In genomic region chr9:94161673-94162072, GRCh38 we compare ENCODE assay signal across 36 cellular contexts.
"Had no signal": no experiment of that assay in that cellular context is flagged by ENCODE, and none has a peak within 500 bp of the region (broad histone marks: within the 10 kb centered on the region; RNA-seq: fewer than 3 reads in every experiment).

No MANE protein-coding gene starts in this region.

- H3K4me2 ChIP-seq: KMS-11, SK-N-SH had no signal

- H3K27ac Mint-ChIP-seq: activated CD4-positive, alpha-beta T cell treated with anti-CD3 and anti-CD28 coated beads, Interleukin-2, amount 10 ng/mL, durations not matched to agents 24 days and 14 days; activated CD8-positive, alpha-beta T cell treated with anti-CD3 and anti-CD28 coated beads for 36 hours; activated naive CD8-positive, alpha-beta T cell treated with anti-CD3 and anti-CD28 coated beads for 36 hours; activated T-cell treated with anti-CD3 and anti-CD28 coated beads, Interleukin-2, amount 50 U/mL, for 72 hours; activated T-helper 17 cell treated with anti-CD3 and anti-CD28 coated beads, Interleukin-2, amount 50 U/mL, for 72 hours; T-helper 1 cell treated with Interleukin-12 subunit alpha and Interleukin-12 subunit beta and Interleukin-4 antibody, amounts not matched to agents 30 μg/mL and 1 μg/mL, for 36 hours; T-helper 2 cell treated with Interferon-gamma antibody and Interleukin-4, amounts not matched to agents 5 μg/mL and 100 μg/mL, for 36 hours had no signal

- H3K36me3 Mint-ChIP-seq: activated naive CD8-positive, alpha-beta T cell treated with anti-CD3 and anti-CD28 coated beads for 36 hours had no signal

- DNase-seq: activated CD4-positive, alpha-beta T cell treated with anti-CD3 and anti-CD28 coated beads, Interleukin-2, amount 10 ng/mL, durations not matched to agents 24 days and 14 days; activated CD4-positive, alpha-beta T cell treated with anti-CD3 and anti-CD28 coated beads, Interleukin-2, amount 50 U/mL, for 4 hours; activated CD8-positive, alpha-beta T cell treated with anti-CD3 and anti-CD28 coated beads for 36 hours; activated effector memory CD4-positive, alpha-beta T cell treated with anti-CD3 and anti-CD28 coated beads, Interleukin-2, amount 50 U/mL, for 16 hours; activated naive CD4-positive, alpha-beta T cell; activated naive CD4-positive, alpha-beta T cell treated with anti-CD3 and anti-CD28 coated beads, Interleukin-2, amount 50 U/mL, for 16 hours; activated naive CD8-positive, alpha-beta T cell treated with anti-CD3 and anti-CD28 coated beads for 36 hours; activated T-cell treated with anti-CD3 and anti-CD28 coated beads, Interleukin-2, amount 50 U/mL, for 1 hour; activated T-cell treated with anti-CD3 and anti-CD28 coated beads, Interleukin-2, amount 50 U/mL, for 72 hours; amniotic stem cell; aorta; brain microvascular endothelial cell; central memory CD4-positive, alpha-beta T cell; MM.1S; MV-4-11; NCI-H1092; NCI-H1436 treated with DMSO at 0.1 percent for 48 hours; NCI-H187; NCI-H2029 treated with DMSO at 0.1 percent for 48 hours; NCI-H2107; NCI-H2171; NCI-H510A; NCI-H526; NCI-H748 treated with DMSO at 0.1 percent for 48 hours; NK-92 treated with Interleukin-12 subunit alpha and Interleukin-12 subunit beta, amount 100 ng/mL, for 24 hours; PC-3; Peyer's patch; RPMI8226; SHP77 treated with DMSO at 0.1 percent for 48 hours; SK-N-SH had no signal

- H3K9me3 ChIP-seq: Peyer's patch, SK-N-SH had no signal

- H3K9me3 Mint-ChIP-seq: activated CD4-positive, alpha-beta T cell treated with anti-CD3 and anti-CD28 coated beads, Interleukin-2, amount 10 ng/mL, durations not matched to agents 24 days and 14 days; activated CD8-positive, alpha-beta T cell treated with anti-CD3 and anti-CD28 coated beads for 36 hours; activated naive CD8-positive, alpha-beta T cell treated with anti-CD3 and anti-CD28 coated beads for 36 hours; activated T-cell treated with anti-CD3 and anti-CD28 coated beads, Interleukin-2, amount 50 U/mL, for 72 hours; activated T-helper 17 cell treated with anti-CD3 and anti-CD28 coated beads, Interleukin-2, amount 50 U/mL, for 72 hours; T-helper 1 cell treated with Interleukin-12 subunit alpha and Interleukin-12 subunit beta and Interleukin-4 antibody, amounts not matched to agents 30 μg/mL and 1 μg/mL, for 36 hours; T-helper 2 cell treated with Interferon-gamma antibody and Interleukin-4, amounts not matched to agents 5 μg/mL and 100 μg/mL, for 36 hours had no signal

- H3K27me3 ChIP-seq: brain microvascular endothelial cell, Peyer's patch, SJSA1 had no signal

- H3K27ac ChIP-seq: brain microvascular endothelial cell, KMS-11, Peyer's patch, SJSA1 had no signal

- H3K9ac ChIP-seq: KMS-11, SK-N-SH had no signal

- H3K4me3 ChIP-seq: Peyer's patch, SJSA1 had no signal

- H3K4me3 Mint-ChIP-seq: activated CD4-positive, alpha-beta T cell treated with anti-CD3 and anti-CD28 coated beads, Interleukin-2, amount 10 ng/mL, durations not matched to agents 24 days and 14 days; activated CD8-positive, alpha-beta T cell treated with anti-CD3 and anti-CD28 coated beads for 36 hours; activated naive CD8-positive, alpha-beta T cell treated with anti-CD3 and anti-CD28 coated beads for 36 hours; activated T-cell treated with anti-CD3 and anti-CD28 coated beads, Interleukin-2, amount 50 U/mL, for 72 hours; activated T-helper 17 cell treated with anti-CD3 and anti-CD28 coated beads, Interleukin-2, amount 50 U/mL, for 72 hours; T-helper 1 cell treated with Interleukin-12 subunit alpha and Interleukin-12 subunit beta and Interleukin-4 antibody, amounts not matched to agents 30 μg/mL and 1 μg/mL, for 36 hours; T-helper 2 cell treated with Interferon-gamma antibody and Interleukin-4, amounts not matched to agents 5 μg/mL and 100 μg/mL, for 36 hours had no signal

- ATAC-seq: activated CD8-positive, alpha-beta T cell treated with anti-CD3 and anti-CD28 coated beads for 36 hours; activated T-cell treated with anti-CD3 and anti-CD28 coated beads, Interleukin-2, amount 50 U/mL, for 72 hours; activated T-helper 17 cell treated with anti-CD3 and anti-CD28 coated beads, Interleukin-2, amount 50 U/mL, for 72 hours; PC-3 had no signal

- H3K36me3 ChIP-seq: brain microvascular endothelial cell, Peyer's patch had no signal

- FAIRE-seq: TTC549 had no signal

- H3K27me3 Mint-ChIP-seq: activated CD8-positive, alpha-beta T cell treated with anti-CD3 and anti-CD28 coated beads for 36 hours; activated naive CD8-positive, alpha-beta T cell treated with anti-CD3 and anti-CD28 coated beads for 36 hours; activated T-helper 17 cell treated with anti-CD3 and anti-CD28 coated beads, Interleukin-2, amount 50 U/mL, for 72 hours had no signal
